In the genomic region with DNA sequence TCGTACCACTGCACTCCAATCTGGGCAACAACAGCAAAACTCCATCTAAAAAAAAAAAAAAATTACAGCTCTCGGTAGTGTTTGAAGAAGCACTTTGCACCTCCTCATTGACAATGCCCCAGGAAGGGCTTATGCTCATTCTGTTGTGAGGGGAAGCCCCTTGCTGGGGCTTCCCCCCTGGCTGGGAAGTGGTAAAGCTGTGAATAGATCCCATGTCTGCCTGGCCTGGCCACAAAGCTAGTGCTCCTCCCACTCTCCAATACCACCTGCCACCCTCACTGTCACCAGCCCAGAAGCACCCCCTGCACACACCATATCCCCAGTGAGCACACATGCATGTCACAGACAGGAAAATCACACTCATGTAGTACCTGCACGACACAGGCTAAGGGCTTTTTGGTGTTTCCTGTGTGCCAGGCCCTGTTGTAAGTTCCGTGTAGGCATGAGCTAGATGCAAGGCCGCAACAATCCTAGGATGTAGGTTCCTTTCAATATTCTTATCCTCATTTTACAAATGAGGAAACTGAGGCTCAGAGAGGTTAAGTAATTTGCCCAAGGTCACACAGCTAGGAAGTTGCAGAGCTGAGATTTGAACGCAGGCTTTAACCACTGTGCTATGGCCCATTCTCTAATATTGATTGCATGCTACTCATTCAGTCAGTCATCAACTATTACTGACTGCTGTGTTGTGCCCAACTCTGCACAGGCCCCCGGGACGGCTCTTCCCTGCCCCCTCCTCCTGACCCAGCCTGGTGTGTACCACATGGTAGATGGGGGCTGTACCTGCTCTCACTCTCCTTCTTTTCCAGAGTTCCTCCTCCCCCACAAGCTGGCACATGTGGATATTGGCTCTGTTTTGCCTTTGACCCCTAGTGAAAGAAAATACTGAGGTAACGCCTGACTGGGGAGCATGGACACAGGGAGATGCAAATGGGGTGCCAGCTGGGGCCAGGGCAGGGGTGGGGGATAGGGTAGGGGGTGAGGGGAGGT, we compare ENCODE assay signal across 9 cellular contexts. TPM values are rescaled to one million over a fixed set of nuclear protein-coding genes. Genes with fewer than 3 reads are reported as not detected.
DNase-seq lines count a peak whose midpoint lies in the region; ATAC-seq, FAIRE-seq and TF ChIP-seq lines count a peak whose summit lies in the region.
"Had no signal": no experiment of that assay in that cellular context is flagged by ENCODE, and none has a peak within 500 bp of the region (broad histone marks: within the 10 kb centered on the region; RNA-seq: fewer than 3 reads in every experiment).

No MANE protein-coding gene starts in this region.

- intact Hi-C loops in MCF 10A (cut with micrococcal nuclease) = no loop called here

- no peak for TF ChIP-seq POLR2A in A549 (IDR thresholded peaks at IDR 0.05; ENCODE audit: low read length)

- no peaks in the 10 kb centered on the region for H3K9me3 Mint-ChIP-seq in T-cell
- H3K9me3 Mint-ChIP-seq in MCF 10A (ENCODE audit: unreplicated experiment) = no peaks in the 10 kb centered on the region

- CTCF ChIA-PET in A549 (lab: Yijun Ruan, JAX) (interaction anchor here (0.6 to 31.5 kb wide), 14 partner anchors 4 to 270 kb away, joined by 3 to 1255 read pairs (median 5); partner anchors contain the start of genes COL1A1 and TMEM92), T-cell (lab: Charles Lee) (interaction anchor here (0.5 to 2.0 kb wide), 4 partner anchors 11 to 273 kb away, joined by 4 to 9 read pairs (median 6); partner anchors contain the start of gene COL1A1 (in 1 of the 2)), MCF 10A (lab: Yijun Ruan, JAX) (interaction anchor here (0.5 to 8.1 kb wide), 6 partner anchors 9 to 127 kb away, joined by 3 to 43 read pairs (median 4); partner anchors contain the start of gene COL1A1)

- H3K4me2 ChIP-seq in A549 = no peak overlapping the region

- H3K27ac Mint-ChIP-seq in T-cell (no peak overlapping the region), MCF 10A (ENCODE audit: low read depth, unreplicated experiment) (no peak overlapping the region)

- peak overlapping the region in 1 of 2 experiments; percentile 22; a peak in 1 of 6 replicates for H3K27ac ChIP-seq in A549

- WGBS in A549 (ENCODE audit: missing lambda C conversion rate) = 81% methylated on average over 9 of the region's 9 CpGs

- H3K4me1 Mint-ChIP-seq in T-cell = peaks cover 0 to 10% (median 4%) of the 10 kb centered on the region in 3 donors
- peaks cover 25% of the 10 kb centered on the region for H3K4me1 Mint-ChIP-seq in MCF 10A (ENCODE audit: insufficient read depth, unreplicated experiment)

- H3K27me3 Mint-ChIP-seq in T-cell (peaks cover 15 to 31% of the 10 kb centered on the region in 2 donors), MCF 10A (ENCODE audit: insufficient read depth, unreplicated experiment) (no peaks in the 10 kb centered on the region)

- POLR2A ChIA-PET in A549 (lab: Yijun Ruan, JAX) (interaction anchor here (0.6 kb wide), 1 partner anchor 64 kb away, joined by 4 read pairs; no protein-coding TSS in a partner anchor), T-cell (lab: Charles Lee) (interaction anchor here (0.5 to 0.7 kb wide), 6 partner anchors 11 to 103 kb away, joined by 3 to 7 read pairs (median 4); no protein-coding TSS in a partner anchor), MCF 10A (lab: Yijun Ruan, JAX) (no interaction called here)

- H3K4me3 ChIP-seq in A549 = no peak overlapping the region
- H3K4me3 ChIP-seq: HAP-1 had no signal

- BruUV-seq in MCF 10A (replicated peaks; lab: Mats Ljungman, UMichigan) = no TSS peak

- TF ChIP-seq CTCF in A549 (IDR thresholded peaks at IDR 0.05) (peak; percentile 14; the same call in 1 of the 3 replicates), MCF 10A (IDR thresholded peaks at IDR 0.05; ENCODE audit: unreplicated experiment) (no peak)

- peaks cover 39% of the 10 kb centered on the region for H3K4me1 ChIP-seq in A549

- TF ChIP-seq EP300 in A549 (IDR thresholded peaks at IDR 0.05) = no peak

- no peak overlapping the region for H3K4me3 Mint-ChIP-seq in T-cell
- no peak overlapping the region for H3K4me3 Mint-ChIP-seq in MCF 10A (ENCODE audit: unreplicated experiment)

- no peaks in the 10 kb centered on the region for H3K36me3 Mint-ChIP-seq in T-cell
- no peaks in the 10 kb centered on the region for H3K36me3 Mint-ChIP-seq in MCF 10A (ENCODE audit: insufficient read depth, unreplicated experiment)

- ATAC-seq in A549 = peak; percentile 15 to 49; a peak in 3 of 6 replicates
- ATAC-seq in GM18511 (IDR thresholded peaks at IDR 0.05; ENCODE audit: unreplicated experiment) = peak; percentile 88
- ATAC-seq in HG02885 (IDR thresholded peaks at IDR 0.05; ENCODE audit: poor library complexity, unreplicated experiment) = peak; percentile 83
- peak; percentile 74 to 99 (median 78) for ATAC-seq in T-cell (replicated peaks in 1 of 4)

- DNase-seq in A549 (ENCODE audit: low read depth in 1 of 2, low spot score in 1 of 2) = peak in 1 of 2 experiments; percentile 37
- DNase-seq in T-cell = peak in 29 of 34 experiments; percentile 8 to 77 (median 42)
- DNase-seq in iris pigment epithelial cell (ENCODE audit: low read depth) = peak; percentile 48
- no peak for DNase-seq in hypothalamus (lab: John Stamatoyannopoulos, UW)
- DNase-seq in NCI-H1105 treated with DMSO at 0.1 percent for 48 hours (lab: John Stamatoyannopoulos, UW) = no peak
- no peak for DNase-seq in MCF 10A (ENCODE audit: unreplicated experiment)

- no peak for TF ChIP-seq RAD21 in A549 (conservative IDR thresholded peaks at IDR 0.05 in 1 of 2, IDR thresholded peaks at IDR 0.05 in 1 of 2)

- H3K9me3 ChIP-seq in A549 = no peaks in the 10 kb centered on the region
- H3K9me3 ChIP-seq: HAP-1 had no signal

- no peak for FAIRE-seq in A549 (lab: Jason Lieb, UNC)

TF ChIP-seq in A549, 52 proteins besides CTCF, POLR2A, EP300 and RAD21:
- TF ChIP-seq FOXS1 (CRISPR knock-in tag; IDR thresholded peaks at IDR 0.05) (no peak), KDM1A (IDR thresholded peaks at IDR 0.05; ENCODE audit: low read depth) (0 out of 2 replicates have a peak, but pooled peaks have one; percentile 34), ZFP36 (IDR thresholded peaks at IDR 0.05; ENCODE audit: borderline replicate concordance, partially characterized antibody) (peak; percentile 18), JUNB (IDR thresholded peaks at IDR 0.05) (no peak), BHLHE40 (IDR thresholded peaks at IDR 0.05; ENCODE audit: low read depth, low read length) (0 out of 2 replicates have a peak, but pooled peaks have one; percentile 12)

RNA-seq across cellular contexts. Expression of gene COL1A1, which starts 11.9 kb away (rescaled TPM):
- polyA plus RNA-seq in A549 (2011; rRNA removed) = 4.4 and 4.6 TPM in 2 replicates
- polyA plus RNA-seq in A549 (2012; cell fraction: cytosol; rRNA removed) = 14.2 and 19.6 TPM in 2 replicates
- 66.1 and 69.4 TPM in 2 replicates for polyA plus RNA-seq in A549 (2012; cell fraction: nucleus; rRNA removed)
- polyA plus RNA-seq in A549 (2017; fragmentation: RNase III; extraction: RNeasy Plus Mini Kit Qiagen cat#74134 plus additional on column Dnase treatment) = 18.1 to 34.3 TPM (median 31.6 TPM) in 3 replicates
- 10.9 TPM in 2 replicates for polyA minus RNA-seq in A549 (2011; rRNA and poly(A)+ RNA removed)
- 10 to 100 TPM in 2 of 5 donors, 1 to 10 TPM in 3; 4.1 to 21.0 (median 6.6) TPM for total RNA-seq in T-cell
- total RNA-seq in MCF 10A (2022) = 3.4 and 4.5 TPM in 2 replicates

RNA-seq across cellular contexts. Expression of gene SGCA, which starts 47.5 kb away (rescaled TPM):
- polyA plus RNA-seq in A549 (2011; rRNA removed) (0.44 and 0.90 TPM in 2 replicates), A549 (2017; fragmentation: RNase III; extraction: RNeasy Plus Mini Kit Qiagen cat#74134 plus additional on column Dnase treatment) (1.5 to 3.4 TPM (median 1.9 TPM) in 3 replicates)
- polyA plus RNA-seq in A549 (2012; cell fraction: cytosol; rRNA removed) = 1.8 and 3.2 TPM in 2 replicates
- polyA plus RNA-seq in A549 (2012; cell fraction: nucleus; rRNA removed) = 1.2 and 1.9 TPM in 2 replicates
- polyA minus RNA-seq in A549 (2011; rRNA and poly(A)+ RNA removed) = not detected in 2 replicates
- total RNA-seq in T-cell (under 1 TPM in 1 of 5 donors, not detected in 4; 0.33 TPM), MCF 10A (2022) (not detected in 2 replicates)

Comparison
In these comparisons a context has a peak if more than half of its experiments do, and no peak if none do; other contexts are left out.
1. ATAC-seq: peak in every context shown above with its lines; median percentile 88 in GM18511; 83 in HG02885; 78 in T-cell; 32 in A549.
2. DNase-seq: peak in T-cell (29 of 34) and iris pigment epithelial cell (single experiment); none in hypothalamus (0 of 51), NCI-H1105 treated with DMSO at 0.1 percent for 48 hours (single experiment) and MCF 10A (single experiment).